8 cellular contexts compared by ENCODE assay signal in genomic region chr16:30096105-30096861, GRCh38. TPM values are rescaled to one million over a fixed set of nuclear protein-coding genes. Genes with fewer than 3 reads are reported as not detected.
DNase-seq lines count a peak whose midpoint lies in the region; TF ChIP-seq lines count a peak whose summit lies in the region.

YPEL3 (minus strand) TSS chr16:30096213; CDS start chr16:30095482, 731 bp downstream.

- POLR2A ChIA-PET in HEK293T (lab: Yijun Ruan, JAX): interaction anchor here (0.9 to 7.9 kb wide), 8 partner anchors 9 to 514 kb away, joined by 3 to 155 read pairs (median 6); partner anchors contain the start of genes ALDOA, CD2BP2 and ZNF689
- POLR2A ChIA-PET in MCF 10A (lab: Yijun Ruan, JAX): interaction anchor here (0.6 to 1.8 kb wide), 9 partner anchors 12 to 54 kb away, joined by 3 to 12 read pairs (median 4); partner anchors contain the start of genes ALDOA and MAPK3

- CTCF ChIA-PET in HEK293T (lab: Yijun Ruan, JAX): interaction anchor here (0.6 to 1.0 kb wide), 3 partner anchors 41 to 64 kb away, joined by 3 to 4 read pairs (median 3); no protein-coding TSS in a partner anchor
- CTCF ChIA-PET in MCF 10A (lab: Yijun Ruan, JAX): interaction anchor here (0.6 to 0.7 kb wide), 2 partner anchors 8 to 76 kb away, joined by 3 read pairs; no protein-coding TSS in a partner anchor

- no peaks in the 10 kb centered on the region for H3K27me3 Mint-ChIP-seq in MCF 10A (ENCODE audit: insufficient read depth, unreplicated experiment)

- peaks cover 30% of the 10 kb centered on the region for H3K4me1 Mint-ChIP-seq in MCF 10A (ENCODE audit: insufficient read depth, unreplicated experiment)

- peaks cover 12% of the 10 kb centered on the region for H3K36me3 Mint-ChIP-seq in MCF 10A (ENCODE audit: insufficient read depth, unreplicated experiment)

- H3K9me3 ChIP-seq in iPS-15b (ENCODE audit: control insufficient read depth, insufficient read depth, low read length): peaks cover 13% of the 10 kb centered on the region

- H3K36me3 ChIP-seq in iPS-15b (ENCODE audit: control insufficient read depth, insufficient read depth, low read length): no peaks in the 10 kb centered on the region

- intact Hi-C loops in MCF 10A (cut with micrococcal nuclease): loop anchor here (10.0 kb wide), 1 partner anchor 309 kb away; the partner anchor contains the start of gene ZNF771

- H3K4me3 Mint-ChIP-seq in MCF 10A (ENCODE audit: unreplicated experiment): peak within 1 kb of the TSS; percentile 75

- no peaks in the 10 kb centered on the region for H3K9me3 Mint-ChIP-seq in MCF 10A (ENCODE audit: unreplicated experiment)

- no peak for TF ChIP-seq CTCF in WI38 (IDR thresholded peaks at IDR 0.05; ENCODE audit: low read depth, low read length)
- no peak for TF ChIP-seq CTCF in MCF 10A (IDR thresholded peaks at IDR 0.05; ENCODE audit: unreplicated experiment)

- no peaks in the 10 kb centered on the region for H3K27me3 ChIP-seq in iPS-15b (ENCODE audit: control insufficient read depth, insufficient read depth, low read length)

- H3K27ac Mint-ChIP-seq in MCF 10A (ENCODE audit: low read depth, unreplicated experiment): peak within 1 kb of the TSS; percentile 91

- H3K4me3 ChIP-seq in WI38 (ENCODE audit: low read depth, low read length): peak within 1 kb of the TSS; percentile 59
- H3K4me3 ChIP-seq in iPS-15b (ENCODE audit: low read depth, low read length): peak within 1 kb of the TSS; percentile 67
- peak within 1 kb of the TSS; percentile 58 for H3K4me3 ChIP-seq in skeletal muscle cell (ENCODE audit: low read depth, low read length)

- DNase-seq in DMS79 (lab: John Stamatoyannopoulos, UW) (peak; percentile 37), HEK293T (ENCODE audit: extremely low spot score) (peak; percentile 99), NCI-H2081 (lab: John Stamatoyannopoulos, UW) (peak; percentile 70 to 84), MCF 10A (ENCODE audit: unreplicated experiment) (peak; percentile 85), skeletal muscle cell (ENCODE audit: low read depth) (peak; percentile 69), OCI-M2 (lab: John Stamatoyannopoulos, UW; ENCODE audit: unreplicated experiment) (no peak)

- H3K9ac ChIP-seq in iPS-15b (ENCODE audit: low read depth, low read length): peak within 1 kb of the TSS; percentile 54

- BruUV-seq in MCF 10A (replicated peaks; lab: Mats Ljungman, UMichigan): TSS peak; percentile 86

- H3K4me1 ChIP-seq in iPS-15b (ENCODE audit: control insufficient read depth, insufficient read depth, low read length): no peaks in the 10 kb centered on the region

TF ChIP-seq in HEK293T, 16 proteins besides CTCF, POLR2A, EP300 and RAD21:
- no peak for TF ChIP-seq FOXK2 (IDR thresholded peaks at IDR 0.05)
- TF ChIP-seq FOXM1 (IDR thresholded peaks at IDR 0.05; ENCODE audit: borderline replicate concordance): peak; percentile 48; the same call in 1 of the 2 replicates
- TF ChIP-seq L3MBTL2 (conservative IDR thresholded peaks at IDR 0.05): peak; percentile 78
- TF ChIP-seq ELF4 (IDR thresholded peaks at IDR 0.05): peak; percentile 55; the same call in 1 of the 2 replicates
- no peak for TF ChIP-seq NFRKB (IDR thresholded peaks at IDR 0.05)
- TF ChIP-seq CTBP1 (IDR thresholded peaks at IDR 0.05; ENCODE audit: borderline replicate concordance): no peak
- no peak for TF ChIP-seq BHLHE40 (IDR thresholded peaks at IDR 0.05; ENCODE audit: borderline replicate concordance)
- no peak for TF ChIP-seq TARDBP (IDR thresholded peaks at IDR 0.05)

RNA-seq across cellular contexts. Expression of gene YPEL3, which starts in this region (rescaled TPM):
- 8.8 and 9.2 TPM in 2 replicates for total RNA-seq in MCF 10A (2022)
